31 cellular contexts compared by ENCODE assay signal in the genomic region with DNA sequence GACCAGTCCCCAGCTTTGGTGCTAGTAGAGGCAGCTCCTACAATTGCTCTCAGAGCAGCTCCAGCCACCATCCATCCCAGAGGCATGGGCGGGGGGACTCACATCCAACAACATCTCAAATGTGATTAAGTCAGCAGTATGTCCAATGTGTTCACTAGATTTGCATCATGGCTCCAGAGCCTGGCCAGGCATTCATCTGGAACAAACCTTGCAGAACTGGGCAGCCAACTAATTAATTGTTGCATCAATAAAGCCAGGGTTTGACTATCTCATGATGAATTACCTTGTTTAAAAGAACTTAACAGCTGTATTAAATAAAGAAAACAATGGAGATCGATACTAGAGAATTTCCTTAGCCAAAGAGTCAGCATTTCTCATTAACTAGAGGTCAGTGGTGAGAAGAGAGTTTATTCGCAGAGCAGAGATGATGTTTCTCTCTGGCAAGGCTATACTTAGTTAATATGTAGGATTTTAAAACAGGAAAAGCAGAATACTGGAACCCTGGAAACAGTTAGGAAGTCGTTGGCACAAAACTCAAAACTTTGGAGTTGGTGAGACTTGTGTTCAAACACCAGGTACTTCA.
"Had no signal": no experiment of that assay in that cellular context is flagged by ENCODE, and none has a peak within 500 bp of the region (broad histone marks: within the 10 kb centered on the region; RNA-seq: fewer than 3 reads in every experiment).

No MANE protein-coding gene starts in this region.

- H3K27me3 ChIP-seq: neural progenitor cell, neutrophil, suprapubic skin, testis, tibial artery, transverse colon, upper lobe of left lung, vagina had no signal

- H3K4me1 ChIP-seq: parathyroid adenoma, psoas muscle, spleen, suprapubic skin, testis, tibial artery, transverse colon, upper lobe of left lung, vagina had no signal

- H3K9ac ChIP-seq: neural progenitor cell, parathyroid adenoma had no signal

- H2AFZ ChIP-seq: neural progenitor cell, parathyroid adenoma had no signal

- H3K36me3 ChIP-seq: neural progenitor cell, neutrophil, spleen, suprapubic skin, tibial artery, transverse colon, upper lobe of left lung, vagina had no signal

- H3K79me2 ChIP-seq: parathyroid adenoma had no signal

- H3K9me3 ChIP-seq: neutrophil, suprapubic skin, testis, vagina had no signal

- ATAC-seq: naive thymus-derived CD8-positive, alpha-beta T cell; natural killer cell treated with Interleukin-12 subunit alpha and Interleukin-12 subunit beta and Interleukin-15 and Interleukin-18, amount 100 ng/mL, for 72 hours; psoas muscle; right cardiac atrium; sciatic nerve; stimulated activated memory B cell treated with anti-CD40 and anti-IgM and Interleukin-4, amounts not matched to agents 10 μg/mL and 1 μg/mL and 100 μg/mL, for 72 hours; stimulated activated naive CD8-positive, alpha-beta T cell treated with anti-CD3 and anti-CD28 coated beads, Interleukin-15, amount 100 ng/mL, for 72 hours; stimulated activated naive CD8-positive, alpha-beta T cell treated with anti-CD3 and anti-CD28 coated beads, Interleukin-15, Interleukin-2, amounts not matched to agents 100 U/mL and 50 U/mL, for 24 hours had no signal

- H3K4me3 ChIP-seq: neural progenitor cell, psoas muscle, skin epidermis, smooth muscle cell, spleen, suprapubic skin, testis, tibial artery, transverse colon, upper lobe of left lung, vagina had no signal

- FAIRE-seq: urothelium cell line had no signal

- H3K4me2 ChIP-seq: neural progenitor cell, smooth muscle cell had no signal

- H3K27ac ChIP-seq: neural progenitor cell, neutrophil, parathyroid adenoma, psoas muscle, skin epidermis, spleen, suprapubic skin, testis, tibial artery, transverse colon, upper lobe of left lung, vagina had no signal

- DNase-seq: naive B cell; naive thymus-derived CD8-positive, alpha-beta T cell; nucleus accumbens; posterior cingulate gyrus; psoas muscle; right cardiac atrium; spleen; stimulated activated CD4-positive, alpha-beta T cell treated with anti-CD3 and anti-CD28 coated beads, Interleukin-12 subunit alpha, Interleukin-12 subunit beta, amount 100 ng/mL, for 4 hours; stimulated activated CD4-positive, alpha-beta T cell treated with anti-CD3 and anti-CD28 coated beads, Interleukin-1b, Interleukin-23, amount 100 ng/mL, for 48 hours; stimulated activated CD4-positive, alpha-beta T cell treated with anti-CD3 and anti-CD28 coated beads, Interleukin-4, amount 100 ng/mL, for 1 hour; stimulated activated CD4-positive, alpha-beta T cell treated with anti-CD3 and anti-CD28 coated beads, Interleukin-4, amount 100 ng/mL, for 4 hours; stimulated activated CD8-positive, alpha-beta memory T cell treated with anti-CD3 and anti-CD28 coated beads, Interleukin-4, amount 100 ng/mL, for 48 hours; stimulated activated naive CD4-positive, alpha-beta T cell; stimulated activated naive CD8-positive, alpha-beta T cell treated with anti-CD3 and anti-CD28 coated beads, Interleukin-15, amount 100 ng/mL, for 72 hours; stimulated activated naive CD8-positive, alpha-beta T cell treated with anti-CD3 and anti-CD28 coated beads, Interleukin-15, Interleukin-2, amounts not matched to agents 100 U/mL and 50 U/mL, for 24 hours; substantia nigra; testis; tibial artery; transverse colon; upper lobe of left lung had no signal
